ENCODE assay signal across 1 cellular context in genomic region chr19:15264061-15264932, GRCh38.
A peak's percentile ranks its signal among the peaks of the same experiment; 100 is the strongest.
TF ChIP-seq lines count a peak whose summit lies in the region.

No MANE protein-coding gene starts in this region.

TF ChIP-seq in GM12878, 131 proteins besides CTCF, POLR2A, EP300 and RAD21 (continued from another document):
- peak; percentile 84 for TF ChIP-seq E2F8 (IDR thresholded peaks at IDR 0.05; ENCODE audit: low read depth, partially characterized antibody)
- peak; percentile 74 for TF ChIP-seq SMC3 (IDR thresholded peaks at IDR 0.05; ENCODE audit: borderline replicate concordance, low read length)
- 0 out of 2 replicates have a peak, but pooled peaks have one; percentile 31 for TF ChIP-seq SMARCA5 (IDR thresholded peaks at IDR 0.05)
- TF ChIP-seq ZNF592 (IDR thresholded peaks at IDR 0.05): no peak
- TF ChIP-seq, protein P1, sequence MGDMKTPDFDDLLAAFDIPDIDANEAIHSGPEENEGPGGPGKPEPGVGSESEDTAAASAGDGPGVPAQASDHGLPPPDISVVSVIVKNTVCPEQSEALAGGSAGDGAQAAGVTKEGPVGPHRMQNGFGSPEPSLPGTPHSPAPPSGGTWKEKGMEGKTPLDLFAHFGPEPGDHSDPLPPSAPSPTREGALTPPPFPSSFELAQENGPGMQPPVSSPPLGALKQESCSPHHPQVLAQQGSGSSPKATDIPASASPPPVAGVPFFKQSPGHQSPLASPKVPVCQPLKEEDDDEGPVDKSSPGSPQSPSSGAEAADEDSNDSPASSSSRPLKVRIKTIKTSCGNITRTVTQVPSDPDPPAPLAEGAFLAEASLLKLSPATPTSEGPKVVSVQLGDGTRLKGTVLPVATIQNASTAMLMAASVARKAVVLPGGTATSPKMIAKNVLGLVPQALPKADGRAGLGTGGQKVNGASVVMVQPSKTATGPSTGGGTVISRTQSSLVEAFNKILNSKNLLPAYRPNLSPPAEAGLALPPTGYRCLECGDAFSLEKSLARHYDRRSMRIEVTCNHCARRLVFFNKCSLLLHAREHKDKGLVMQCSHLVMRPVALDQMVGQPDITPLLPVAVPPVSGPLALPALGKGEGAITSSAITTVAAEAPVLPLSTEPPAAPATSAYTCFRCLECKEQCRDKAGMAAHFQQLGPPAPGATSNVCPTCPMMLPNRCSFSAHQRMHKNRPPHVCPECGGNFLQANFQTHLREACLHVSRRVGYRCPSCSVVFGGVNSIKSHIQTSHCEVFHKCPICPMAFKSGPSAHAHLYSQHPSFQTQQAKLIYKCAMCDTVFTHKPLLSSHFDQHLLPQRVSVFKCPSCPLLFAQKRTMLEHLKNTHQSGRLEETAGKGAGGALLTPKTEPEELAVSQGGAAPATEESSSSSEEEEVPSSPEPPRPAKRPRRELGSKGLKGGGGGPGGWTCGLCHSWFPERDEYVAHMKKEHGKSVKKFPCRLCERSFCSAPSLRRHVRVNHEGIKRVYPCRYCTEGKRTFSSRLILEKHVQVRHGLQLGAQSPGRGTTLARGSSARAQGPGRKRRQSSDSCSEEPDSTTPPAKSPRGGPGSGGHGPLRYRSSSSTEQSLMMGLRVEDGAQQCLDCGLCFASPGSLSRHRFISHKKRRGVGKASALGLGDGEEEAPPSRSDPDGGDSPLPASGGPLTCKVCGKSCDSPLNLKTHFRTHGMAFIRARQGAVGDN (IDR thresholded peaks at IDR 0.05): no peak
- 0 out of 2 replicates have a peak, but pooled peaks have one; percentile 14 for TF ChIP-seq CREM (IDR thresholded peaks at IDR 0.05; ENCODE audit: low read depth)
- TF ChIP-seq IKZF1 (conservative IDR thresholded peaks at IDR 0.05): 0 out of 2 replicates have a peak, but pooled peaks have one; percentile 32
- peak; percentile 17; the same call in 1 of the 2 replicates for TF ChIP-seq LARP7 (IDR thresholded peaks at IDR 0.05)
- no peak for TF ChIP-seq IRF3 (IDR thresholded peaks at IDR 0.05)
- no peak for TF ChIP-seq TARDBP (IDR thresholded peaks at IDR 0.05; ENCODE audit: borderline replicate concordance)
- no peak for TF ChIP-seq NR2C1 (IDR thresholded peaks at IDR 0.05)
- TF ChIP-seq, protein P2, sequence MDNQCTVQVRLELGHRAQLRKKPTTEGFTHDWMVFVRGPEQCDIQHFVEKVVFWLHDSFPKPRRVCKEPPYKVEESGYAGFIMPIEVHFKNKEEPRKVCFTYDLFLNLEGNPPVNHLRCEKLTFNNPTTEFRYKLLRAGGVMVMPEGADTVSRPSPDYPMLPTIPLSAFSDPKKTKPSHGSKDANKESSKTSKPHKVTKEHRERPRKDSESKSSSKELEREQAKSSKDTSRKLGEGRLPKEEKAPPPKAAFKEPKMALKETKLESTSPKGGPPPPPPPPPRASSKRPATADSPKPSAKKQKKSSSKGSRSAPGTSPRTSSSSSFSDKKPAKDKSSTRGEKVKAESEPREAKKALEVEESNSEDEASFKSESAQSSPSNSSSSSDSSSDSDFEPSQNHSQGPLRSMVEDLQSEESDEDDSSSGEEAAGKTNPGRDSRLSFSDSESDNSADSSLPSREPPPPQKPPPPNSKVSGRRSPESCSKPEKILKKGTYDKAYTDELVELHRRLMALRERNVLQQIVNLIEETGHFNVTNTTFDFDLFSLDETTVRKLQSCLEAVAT (IDR thresholded peaks at IDR 0.05): 0 out of 2 replicates have a peak, but pooled peaks have one; percentile 50
- peak; percentile 96; the same call in 1 of the 2 replicates for TF ChIP-seq RB1 (IDR thresholded peaks at IDR 0.05; ENCODE audit: borderline replicate concordance)
- TF ChIP-seq HCFC1 (IDR thresholded peaks at IDR 0.05; ENCODE audit: low read length): no peak
- TF ChIP-seq CHD1 (IDR thresholded peaks at IDR 0.05; ENCODE audit: low read depth, low read length): no peak
